In genomic region chr4:2514944-2515343, GRCh38 we compare ENCODE assay signal across 6 cellular contexts. TPM values are rescaled to one million over a fixed set of nuclear protein-coding genes. Genes with fewer than 3 reads are reported as not detected.
DNase-seq lines count a peak whose midpoint lies in the region; ATAC-seq, FAIRE-seq and TF ChIP-seq lines count a peak whose summit lies in the region.
"Not testable (repeated sequence)": the region's sequence is repeated elsewhere in the genome, so short reads cannot be mapped to it uniquely, and the experiment has no call there.

No MANE protein-coding gene starts in this region.

- H2BK15ac ChIP-seq in IMR-90 (ENCODE audit: low read depth, low read length) = not testable (repeated sequence)

- in situ Hi-C loops in IMR-90 (cut with MboI; ENCODE audit: low sequenced_read_pairs); K562 (cut with MboI): not testable (repeated sequence)

- peak overlapping the region; percentile 62 for H3K4me3 Mint-ChIP-seq in endothelial cell (ENCODE audit: unreplicated experiment)
- not testable (repeated sequence) for H3K4me3 Mint-ChIP-seq in nephron; stimulated activated naive CD8-positive, alpha-beta T cell treated with anti-CD3 and anti-CD28 coated beads, Interleukin-15, amount 100 ng/mL, for 72 hours

- not testable (repeated sequence) for H3K9ac ChIP-seq in IMR-90 (ENCODE audit: low read depth, low read length); K562 (ENCODE audit: insufficient read depth in 1 of 2, low read depth in 2 of 2, low read length in 2 of 2)

- H3K9me1 ChIP-seq in IMR-90 (ENCODE audit: insufficient read depth, low read length); K562 (ENCODE audit: control insufficient read depth, insufficient read depth, low read length): not testable (repeated sequence)

- H2AK9ac ChIP-seq in IMR-90 (replicated peaks; ENCODE audit: low read depth, low read length, poor library complexity) = not testable (repeated sequence)

- not testable (repeated sequence) for H4K91ac ChIP-seq in IMR-90 (ENCODE audit: insufficient read depth, low read depth, low read length)

- H3K9me3 Mint-ChIP-seq in endothelial cell (ENCODE audit: unreplicated experiment); nephron; stimulated activated naive CD8-positive, alpha-beta T cell treated with anti-CD3 and anti-CD28 coated beads, Interleukin-15, amount 100 ng/mL, for 72 hours: not testable (repeated sequence)

- ATAC-seq in IMR-90 (ENCODE audit: low read depth); K562; stimulated activated naive CD8-positive, alpha-beta T cell treated with anti-CD3 and anti-CD28 coated beads, Interleukin-15, amount 100 ng/mL, for 72 hours: not testable (repeated sequence)
- ATAC-seq in sciatic nerve = peak; percentile 11

- POLR2A ChIA-PET in IMR-90 (lab: Charles Lee; ENCODE audit: unreplicated experiment); K562 (lab: Yijun Ruan, JAX): not testable (repeated sequence)

- not testable (repeated sequence) for H3K27me3 ChIP-seq in IMR-90 (ENCODE audit: control insufficient read depth, insufficient read depth, low read length); K562 (ENCODE audit: control insufficient read depth in 2 of 2, insufficient read depth in 2 of 2, low read length in 2 of 2)

- H3K36me3 Mint-ChIP-seq in endothelial cell (ENCODE audit: low read depth, unreplicated experiment) (peaks cover 43% of the 10 kb centered on the region), nephron (ENCODE audit: low read depth) (peaks cover 49% of the 10 kb centered on the region)

- H3K4me2 ChIP-seq in IMR-90 (ENCODE audit: low read depth, low read length); K562 (ENCODE audit: insufficient read depth, low read length): not testable (repeated sequence)

- not testable (repeated sequence) for H2BK5ac ChIP-seq in IMR-90 (ENCODE audit: low read depth, low read length, poor library complexity, severe bottlenecking)

- H4K8ac ChIP-seq in IMR-90 (ENCODE audit: low read depth in 2 of 2, low read length in 2 of 2) = not testable (repeated sequence)

- not testable (repeated sequence) for TF ChIP-seq EP300 in K562 (IDR thresholded peaks at IDR 0.05; ENCODE audit: low read length)

- not testable (repeated sequence) for H3K9me3 ChIP-seq in IMR-90 (ENCODE audit: control insufficient read depth, insufficient read depth, low read length); K562 (replicated peaks; ENCODE audit: control insufficient read depth, insufficient read depth, low read depth, low read length)

- dilution Hi-C loops in IMR-90 (cut with HindIII; ENCODE audit: low sequenced_read_pairs, unreplicated experiment) = not testable (repeated sequence)

- intact Hi-C loops in IMR-90 (cut with micrococcal nuclease); K562 (cut with micrococcal nuclease); sciatic nerve (cut with DNase I): not testable (repeated sequence)

- not testable (repeated sequence) for H3K4me3 ChIP-seq in IMR-90 (ENCODE audit: insufficient read depth, low read depth, low read length); K562

- WGBS in IMR-90 (ENCODE audit: extremely low coverage in 2 of 2, insufficient read length in 1 of 2), 2 experiments = 68% methylated on average over 7 of the region's 11 CpGs; no CpG with 5 or more reads in 1 of the 2 experiments
- 88% methylated on average over 8 of the region's 11 CpGs for WGBS in K562 (ENCODE audit: insufficient coverage, low coverage, missing lambda C conversion rate)

- H4K20me1 ChIP-seq in IMR-90 (ENCODE audit: insufficient read depth, low read length); K562 (replicated peaks; ENCODE audit: control insufficient read depth, insufficient read depth, low read length): not testable (repeated sequence)

- H3K4ac ChIP-seq in IMR-90 (ENCODE audit: low read depth, low read length) = not testable (repeated sequence)

- FAIRE-seq in K562 (lab: Jason Lieb, UNC) = not testable (repeated sequence)

- not testable (repeated sequence) for H3K79me2 ChIP-seq in K562 (ENCODE audit: control insufficient read depth, insufficient read depth, low read length)

- not testable (repeated sequence) for H3K4me1 Mint-ChIP-seq in endothelial cell (ENCODE audit: unreplicated experiment); nephron; stimulated activated naive CD8-positive, alpha-beta T cell treated with anti-CD3 and anti-CD28 coated beads, Interleukin-15, amount 100 ng/mL, for 72 hours

- H3K36me3 ChIP-seq in IMR-90 (ENCODE audit: control insufficient read depth, insufficient read depth, low read length) (peaks cover 50% of the 10 kb centered on the region), K562 (ENCODE audit: control insufficient read depth, insufficient read depth, low read length) (peaks cover 57% of the 10 kb centered on the region)

- TF ChIP-seq RAD21 in IMR-90 (IDR thresholded peaks at IDR 0.05; ENCODE audit: low read length); K562 (CRISPR knock-in tag; conservative IDR thresholded peaks at IDR 0.05 in 1 of 2, IDR thresholded peaks at IDR 0.05 in 1 of 2): not testable (repeated sequence)

- TSS peak; percentile 64 for BruUV-seq in IMR-90 (replicated peaks; lab: Mats Ljungman, UMichigan)
- BruUV-seq in K562 (replicated peaks; lab: Mats Ljungman, UMichigan) = not testable (repeated sequence)

- H3K23ac ChIP-seq in IMR-90 (ENCODE audit: low read depth, low read length) = not testable (repeated sequence)

- H3K27ac Mint-ChIP-seq in endothelial cell (ENCODE audit: unreplicated experiment) = not testable (repeated sequence)
- H3K27ac Mint-ChIP-seq in nephron = peak overlapping the region; percentile 15 to 66 (median 56)
- peak overlapping the region; percentile 50 to 80 for H3K27ac Mint-ChIP-seq in stimulated activated naive CD8-positive, alpha-beta T cell treated with anti-CD3 and anti-CD28 coated beads, Interleukin-15, amount 100 ng/mL, for 72 hours

- not testable (repeated sequence) for H3K14ac ChIP-seq in IMR-90 (replicated peaks; ENCODE audit: low read depth, low read length)

- H4K5ac ChIP-seq in IMR-90 (ENCODE audit: low read depth, low read length) = not testable (repeated sequence)

- H3K79me1 ChIP-seq in IMR-90 (ENCODE audit: low read depth in 1 of 2, low read length in 2 of 2) = peaks cover 10 to 29% of the 10 kb centered on the region in 2 experiments; a peak in 3 of 4 replicates

- not testable (repeated sequence) for H2BK20ac ChIP-seq in IMR-90 (ENCODE audit: low read depth, low read length)

- not testable (repeated sequence) for H3K56ac ChIP-seq in IMR-90 (ENCODE audit: extremely low read depth, insufficient read depth, low read length)

- not testable (repeated sequence) for H3K18ac ChIP-seq in IMR-90 (ENCODE audit: low read depth, low read length)

- H2AFZ ChIP-seq in IMR-90 (replicated peaks; ENCODE audit: low read length, poor library complexity); K562 (ENCODE audit: low read depth, low read length): not testable (repeated sequence)

- not testable (repeated sequence) for H3K4me1 ChIP-seq in IMR-90 (ENCODE audit: control insufficient read depth, insufficient read depth, low read length); K562 (replicated peaks in 1 of 2; ENCODE audit: control insufficient read depth in 2 of 2, insufficient read depth in 2 of 2, low read length in 2 of 2)

- H2BK120ac ChIP-seq in IMR-90 (ENCODE audit: low read depth, low read length) = not testable (repeated sequence)

- not testable (repeated sequence) for H3K27ac ChIP-seq in IMR-90 (ENCODE audit: insufficient read depth, low read length); K562 (ENCODE audit: extremely low read depth, low read depth, low read length)

- TF ChIP-seq POLR2A in IMR-90 (IDR thresholded peaks at IDR 0.05; ENCODE audit: low read depth, low read length); K562 (conservative IDR thresholded peaks at IDR 0.05): not testable (repeated sequence)

- H3K27me3 Mint-ChIP-seq in endothelial cell (ENCODE audit: unreplicated experiment); nephron (ENCODE audit: low read depth); stimulated activated naive CD8-positive, alpha-beta T cell treated with anti-CD3 and anti-CD28 coated beads, Interleukin-15, amount 100 ng/mL, for 72 hours: not testable (repeated sequence)

- not testable (repeated sequence) for DNase-seq in IMR-90; K562 (ENCODE audit: extremely low read depth in 1 of 4, low spot score in 3 of 4); endothelial cell (ENCODE audit: low spot score); sciatic nerve (ENCODE audit: low spot score); stimulated activated naive CD8-positive, alpha-beta T cell treated with anti-CD3 and anti-CD28 coated beads, Interleukin-15, amount 100 ng/mL, for 72 hours

- CTCF ChIA-PET in IMR-90 (lab: Yijun Ruan, JAX); K562 (lab: Yijun Ruan, JAX; ENCODE audit: low intra/inter-chr PET ratio): not testable (repeated sequence)

- TF ChIP-seq CTCF in IMR-90 (conservative IDR thresholded peaks at IDR 0.05; ENCODE audit: low read depth, low read length); K562 (IDR thresholded peaks at IDR 0.05 in 2 of 3, conservative IDR thresholded peaks at IDR 0.05 in 1 of 3; ENCODE audit: insufficient read depth in 2 of 3, low read depth in 1 of 3, low read length in 3 of 3); endothelial cell (IDR thresholded peaks at IDR 0.05; ENCODE audit: unreplicated experiment); nephron (IDR thresholded peaks at IDR 0.05; ENCODE audit: unreplicated experiment in 3 of 3): not testable (repeated sequence)

- H2AK5ac ChIP-seq in IMR-90 (ENCODE audit: low read depth, low read length) = not testable (repeated sequence)

RNA-seq across cellular contexts. Expression of gene FAM193A, which starts 21.5 kb away (rescaled TPM):
- 6.8 and 8.1 TPM in 2 replicates for total RNA-seq in IMR-90 (2012; rRNA removed)
- polyA plus RNA-seq in IMR-90 (2012; rRNA removed) = 9.5 and 11.0 TPM in 2 replicates
- 7.7 and 8.2 TPM in 2 replicates for polyA plus RNA-seq in IMR-90 (2012; cell fraction: cytosol; rRNA removed)
- polyA plus RNA-seq in IMR-90 (2012; cell fraction: nucleus; rRNA removed; ENCODE audit: low replicate concordance) = 35.7 and 38.6 TPM in 2 replicates
- 72.1 and 83.0 TPM in 2 replicates for total RNA-seq in K562 (2011; cell fraction: chromatin; rRNA removed; ENCODE audit: low replicate concordance)
- total RNA-seq in K562 (2011; cell fraction: nucleolus; rRNA removed) = 38.9 and 45.9 TPM in 2 replicates
- 36.3 and 46.0 TPM in 2 replicates for total RNA-seq in K562 (2011; cell fraction: nucleoplasm; rRNA removed)
- total RNA-seq in K562 (2014; rRNA removed) = 10.5 and 11.7 TPM in 2 replicates
- total RNA-seq in K562 (2014; rRNA removed; fragmentation: Illumina TruSeq; extraction: Trizol) = 8.5 and 9.2 TPM in 2 replicates
- 9.7 and 10.6 TPM in 2 replicates for total RNA-seq in K562 (2015; rRNA removed; fragmentation: Illumina TruSeq; extraction: Trizol)
- total RNA-seq in K562 (2021) = 23.8 and 24.6 TPM in 2 replicates
- polyA plus RNA-seq in K562 (2011; rRNA removed) = 5.3 and 5.7 TPM in 2 replicates
- polyA plus RNA-seq in K562 (2011; cell fraction: cytosol; rRNA removed) = 6.2 and 7.3 TPM in 2 replicates
- polyA plus RNA-seq in K562 (2011; cell fraction: nucleus; rRNA removed) = 15.6 and 25.6 TPM in 2 replicates
- polyA plus RNA-seq in K562 (2012) = 15.9 and 16.0 TPM in 2 replicates
- 15.3 and 16.2 TPM in 2 replicates for polyA plus RNA-seq in K562 (2014; fragmentation: Illumina TruSeq; extraction: Trizol)
- polyA plus RNA-seq in K562 (2014; fragmentation: Nextera tagmentation; extraction: Ambion mirVana) = under 1 TPM; 0.46 to 0.55 TPM
- 9.5 and 9.6 TPM in 2 replicates for polyA plus RNA-seq in K562 (2014; rRNA removed)
- polyA minus RNA-seq in K562 (2011; rRNA and poly(A)+ RNA removed) = 13.8 and 14.6 TPM in 2 replicates
- 16.5 and 17.6 TPM in 2 replicates for polyA minus RNA-seq in K562 (2011; cell fraction: cytosol; rRNA and poly(A)+ RNA removed)
- polyA minus RNA-seq in K562 (2011; cell fraction: nucleus; rRNA and poly(A)+ RNA removed) = 16.0 and 19.1 TPM in 2 replicates
- 33.7 TPM for total RNA-seq in endothelial cell (ENCODE audit: unreplicated experiment)
- 47.3 TPM for total RNA-seq in sciatic nerve

RNA-seq across cellular contexts. Expression of gene RNF4, which starts 46.0 kb away (rescaled TPM):
- 63.8 and 64.4 TPM in 2 replicates for total RNA-seq in IMR-90 (2012; rRNA removed)
- polyA plus RNA-seq in IMR-90 (2012; rRNA removed) = 70.1 and 73.8 TPM in 2 replicates
- 35.3 and 42.3 TPM in 2 replicates for polyA plus RNA-seq in IMR-90 (2012; cell fraction: cytosol; rRNA removed)
- 35.1 and 60.0 TPM in 2 replicates for polyA plus RNA-seq in IMR-90 (2012; cell fraction: nucleus; rRNA removed; ENCODE audit: low replicate concordance)
- total RNA-seq in K562 (2011; cell fraction: chromatin; rRNA removed; ENCODE audit: low replicate concordance) = 223 and 256 TPM in 2 replicates
- 134 and 146 TPM in 2 replicates for total RNA-seq in K562 (2011; cell fraction: nucleolus; rRNA removed)
- 170 and 171 TPM in 2 replicates for total RNA-seq in K562 (2011; cell fraction: nucleoplasm; rRNA removed)
- 32.1 and 35.5 TPM in 2 replicates for total RNA-seq in K562 (2014; rRNA removed)
- total RNA-seq in K562 (2014; rRNA removed; fragmentation: Illumina TruSeq; extraction: Trizol) = 38.0 and 40.9 TPM in 2 replicates
- total RNA-seq in K562 (2015; rRNA removed; fragmentation: Illumina TruSeq; extraction: Trizol) = 46.0 and 47.1 TPM in 2 replicates
- 43.5 and 49.1 TPM in 2 replicates for total RNA-seq in K562 (2021)
- polyA plus RNA-seq in K562 (2011; rRNA removed) = 51.5 and 54.7 TPM in 2 replicates
- polyA plus RNA-seq in K562 (2011; cell fraction: cytosol; rRNA removed) = 44.6 and 45.9 TPM in 2 replicates
- 74.6 and 75.8 TPM in 2 replicates for polyA plus RNA-seq in K562 (2011; cell fraction: nucleus; rRNA removed)
- 34.3 and 38.0 TPM in 2 replicates for polyA plus RNA-seq in K562 (2012)
- polyA plus RNA-seq in K562 (2014; fragmentation: Illumina TruSeq; extraction: Trizol) = 40.4 and 44.8 TPM in 2 replicates
- 10 to 100 TPM; 19.2 to 59.3 TPM for polyA plus RNA-seq in K562 (2014; fragmentation: Nextera tagmentation; extraction: Ambion mirVana)
- 32.6 and 35.2 TPM in 2 replicates for polyA plus RNA-seq in K562 (2014; rRNA removed)
- polyA minus RNA-seq in K562 (2011; rRNA and poly(A)+ RNA removed) = 56.5 and 61.8 TPM in 2 replicates
- polyA minus RNA-seq in K562 (2011; cell fraction: cytosol; rRNA and poly(A)+ RNA removed) = 35.3 and 43.3 TPM in 2 replicates
- polyA minus RNA-seq in K562 (2011; cell fraction: nucleus; rRNA and poly(A)+ RNA removed) = 68.3 and 94.6 TPM in 2 replicates
- total RNA-seq in endothelial cell (ENCODE audit: unreplicated experiment) = 65.0 TPM
- total RNA-seq in sciatic nerve = 44.5 TPM
